Comparison of ENCODE assay signal across 7 cellular contexts in genomic region chr17:15490634-15491261, GRCh38. TPM values are rescaled to one million over a fixed set of nuclear protein-coding genes. Genes with fewer than 3 reads are reported as not detected.
DNase-seq lines count a peak whose midpoint lies in the region; ATAC-seq and TF ChIP-seq lines count a peak whose summit lies in the region.

No MANE protein-coding gene starts in this region.

- intact Hi-C loops in heart right ventricle (cut with DNase I): loop anchor here in 1 of 10 donors (5.0 kb wide), 1 partner anchor 33 kb away; no protein-coding TSS in a partner anchor
- intact Hi-C loops in sciatic nerve (cut with DNase I): no loop called here

- DNase-seq in HS-5 (ENCODE audit: low read depth): peak; percentile 73
- peak; percentile 35 to 51 for DNase-seq in activated T-cell treated with anti-CD3 and anti-CD28 coated beads, Interleukin-2, amount 50 U/mL, for 48 hours
- peak; percentile 63 to 71 for DNase-seq in heart right ventricle
- DNase-seq in sciatic nerve (ENCODE audit: low spot score): peak; percentile 75

- TF ChIP-seq CTCF in heart right ventricle (IDR thresholded peaks at IDR 0.05): no peak

- H3K27me3 ChIP-seq in heart right ventricle: no peaks in the 10 kb centered on the region

- peaks cover 4 to 18% (median 10%) of the 10 kb centered on the region in 9 donors for H3K4me1 ChIP-seq in heart right ventricle

- no peaks in the 10 kb centered on the region for H3K36me3 ChIP-seq in heart right ventricle

- WGBS in heart right ventricle, 2 donors: 37 to 52% methylated on average over 11 of the region's 11 CpGs

- H3K4me3 ChIP-seq in heart right ventricle: no peak overlapping the region

- TF ChIP-seq POLR2A in GM18505 (IDR thresholded peaks at IDR 0.05; ENCODE audit: borderline replicate concordance, extremely low read depth, insufficient read depth, insufficient read length): no peak

- peak overlapping the region; percentile 58 to 81 (median 70) for H3K27ac ChIP-seq in heart right ventricle

- ATAC-seq in heart right ventricle (peak; percentile 65 to 97 (median 92)), sciatic nerve (peak; percentile 96), GM18505 (IDR thresholded peaks at IDR 0.05; ENCODE audit: unreplicated experiment) (no peak), GM21515 (IDR thresholded peaks at IDR 0.05; ENCODE audit: unreplicated experiment) (no peak), HG02623 (IDR thresholded peaks at IDR 0.05; ENCODE audit: unreplicated experiment) (no peak)

- H3K9me3 ChIP-seq in heart right ventricle: no peaks in the 10 kb centered on the region

RNA-seq across cellular contexts. Expression of gene CDRT4, which starts 23.3 kb away (rescaled TPM):
- total RNA-seq in heart right ventricle (1 to 10 TPM in 4 of 10 donors, under 1 TPM in 4, not detected in 2; 0.53 to 4.1 (median 0.92) TPM), sciatic nerve (14.7 TPM)
- polyA plus RNA-seq in heart right ventricle: 1 to 10 TPM in 1 of 2 donors, under 1 TPM in 1; 0.45 to 4.2 TPM

Comparison
In these comparisons a context has a peak if more than half of its experiments do, and no peak if none do; other contexts are left out.
1. ATAC-seq: peak in heart right ventricle (8 of 8) and sciatic nerve (single experiment); none in GM18505 (single experiment), GM21515 (single experiment) and HG02623 (single experiment).
2. Peak in every context shown above with its lines, with median percentiles within 50 percentile points of each other: DNase-seq.